7 cellular contexts compared by ENCODE assay signal in genomic region chr3:152269423-152270144, GRCh38. TPM values are rescaled to one million over a fixed set of nuclear protein-coding genes. Genes with fewer than 3 reads are reported as not detected.
DNase-seq lines count a peak whose midpoint lies in the region; ATAC-seq and TF ChIP-seq lines count a peak whose summit lies in the region.

No MANE protein-coding gene starts in this region.

- TF ChIP-seq CTCF in GM06990 (IDR thresholded peaks at IDR 0.05; ENCODE audit: insufficient read depth, low read length, poor library complexity, severe bottlenecking) (no peak), coronary artery (IDR thresholded peaks at IDR 0.05) (no peak), left lung (IDR thresholded peaks at IDR 0.05) (no peak)

- CTCF ChIA-PET in HEK293T (lab: Yijun Ruan, JAX): interaction anchor here (0.6 to 0.7 kb wide), 2 partner anchors 11 to 174 kb away, joined by 3 to 7 read pairs; no protein-coding TSS in a partner anchor
- CTCF ChIA-PET in T-cell (lab: Charles Lee): interaction anchor here (0.6 to 3.1 kb wide), 14 partner anchors 8 to 348 kb away, joined by 3 to 17 read pairs (median 6); no protein-coding TSS in a partner anchor

- peaks cover 20% of the 10 kb centered on the region for H3K36me3 Mint-ChIP-seq in T-cell
- H3K36me3 Mint-ChIP-seq in stimulated activated naive CD8-positive, alpha-beta T cell treated with anti-CD3 and anti-CD28 coated beads, Interleukin-15, Interleukin-2, amounts not matched to agents 100 ng/mL and 50 ng/mL, for 24 hours (ENCODE audit: low read depth): peaks cover 39% of the 10 kb centered on the region

- H3K4me3 ChIP-seq in GM06990 (replicated peaks; ENCODE audit: low read depth, low read length) (peak overlapping the region; percentile 91), coronary artery (peak overlapping the region; percentile 90), left lung (peak overlapping the region; percentile 68 to 69)

- H3K27ac ChIP-seq in coronary artery (peak overlapping the region; percentile 99 to 100), left lung (peak overlapping the region; percentile 99 to 100)

- H3K27me3 Mint-ChIP-seq in T-cell: no peaks in the 10 kb centered on the region
- H3K27me3 Mint-ChIP-seq in stimulated activated naive CD8-positive, alpha-beta T cell treated with anti-CD3 and anti-CD28 coated beads, Interleukin-15, Interleukin-2, amounts not matched to agents 100 ng/mL and 50 ng/mL, for 24 hours: no peaks in the 10 kb centered on the region

- peak overlapping the region; percentile 85 to 99 (median 86) for H3K4me3 Mint-ChIP-seq in T-cell
- peak overlapping the region; percentile 88 for H3K4me3 Mint-ChIP-seq in stimulated activated naive CD8-positive, alpha-beta T cell treated with anti-CD3 and anti-CD28 coated beads, Interleukin-15, Interleukin-2, amounts not matched to agents 100 ng/mL and 50 ng/mL, for 24 hours

- no peaks in the 10 kb centered on the region for H3K9me3 ChIP-seq in left lung

- DNase-seq in GM06990 (ENCODE audit: extremely low read depth, insufficient read length) (no peak), HEK293T (ENCODE audit: extremely low spot score) (peak; percentile 54), NCI-H1092 (lab: John Stamatoyannopoulos, UW) (peak; percentile 37), T-cell (peak; percentile 38 to 80 (median 63)), coronary artery (ENCODE audit: low spot score) (peak; percentile 77), left lung (peak in 1 of 2 donors; percentile 50)

- intact Hi-C loops in left lung (cut with DNase I): loop anchor here in 1 of 2 donors (10.0 kb wide), 1 partner anchor 55 kb away; no protein-coding TSS in a partner anchor

- no peaks in the 10 kb centered on the region for H3K27me3 ChIP-seq in GM06990 (replicated peaks; ENCODE audit: control insufficient read depth, insufficient read depth, low read length)
- H3K27me3 ChIP-seq in left lung: no peaks in the 10 kb centered on the region

- POLR2A ChIA-PET in HEK293T (lab: Yijun Ruan, JAX): interaction anchor here (1.6 to 2.2 kb wide), 3 partner anchors 27 to 36 kb away, joined by 4 to 8 read pairs (median 6); no protein-coding TSS in a partner anchor
- POLR2A ChIA-PET in T-cell (lab: Charles Lee): interaction anchor here (0.6 to 3.3 kb wide), 39 partner anchors 8 to 1066 kb away, joined by 3 to 51 read pairs (median 6); partner anchors contain the start of gene GPR171 (in 1 of the 2)

- H3K27ac Mint-ChIP-seq in T-cell: peak overlapping the region; percentile 90 to 94
- peak overlapping the region; percentile 93 for H3K27ac Mint-ChIP-seq in stimulated activated naive CD8-positive, alpha-beta T cell treated with anti-CD3 and anti-CD28 coated beads, Interleukin-15, Interleukin-2, amounts not matched to agents 100 ng/mL and 50 ng/mL, for 24 hours

- ATAC-seq in T-cell (replicated peaks in 1 of 4) (peak; percentile 64 to 76 (median 66)), left lung (peak; percentile 54)

- H3K9me3 Mint-ChIP-seq in T-cell: no peaks in the 10 kb centered on the region
- H3K9me3 Mint-ChIP-seq in stimulated activated naive CD8-positive, alpha-beta T cell treated with anti-CD3 and anti-CD28 coated beads, Interleukin-15, Interleukin-2, amounts not matched to agents 100 ng/mL and 50 ng/mL, for 24 hours: no peaks in the 10 kb centered on the region

- peaks cover 17 to 65% of the 10 kb centered on the region in 2 donors for H3K4me1 ChIP-seq in left lung

- H3K36me3 ChIP-seq in GM06990 (ENCODE audit: control insufficient read depth, insufficient read depth, low read length) (no peaks in the 10 kb centered on the region), left lung (no peaks in the 10 kb centered on the region)

- peaks cover 61 to 74% (median 62%) of the 10 kb centered on the region in 3 donors for H3K4me1 Mint-ChIP-seq in T-cell
- H3K4me1 Mint-ChIP-seq in stimulated activated naive CD8-positive, alpha-beta T cell treated with anti-CD3 and anti-CD28 coated beads, Interleukin-15, Interleukin-2, amounts not matched to agents 100 ng/mL and 50 ng/mL, for 24 hours (ENCODE audit: low read depth): peaks cover 69% of the 10 kb centered on the region

TF ChIP-seq in HEK293T, 16 proteins besides CTCF, POLR2A, EP300 and RAD21:
- TF ChIP-seq BHLHE40 (IDR thresholded peaks at IDR 0.05; ENCODE audit: borderline replicate concordance): no peak
- TF ChIP-seq HDGF (IDR thresholded peaks at IDR 0.05; ENCODE audit: borderline replicate concordance): no peak
- no peak for TF ChIP-seq SUZ12 (IDR thresholded peaks at IDR 0.05)
- TF ChIP-seq CTBP1 (IDR thresholded peaks at IDR 0.05; ENCODE audit: borderline replicate concordance): no peak; the same call in 1 of the 2 replicates
- no peak for TF ChIP-seq L3MBTL2 (conservative IDR thresholded peaks at IDR 0.05)
- no peak for TF ChIP-seq NFRKB (IDR thresholded peaks at IDR 0.05)
- peak; percentile 98 for TF ChIP-seq ZNF384 (IDR thresholded peaks at IDR 0.05)
- TF ChIP-seq FOXK2 (IDR thresholded peaks at IDR 0.05): 0 out of 2 replicates have a peak, but pooled peaks have one; percentile 24
- no peak for TF ChIP-seq LEF1 (IDR thresholded peaks at IDR 0.05; ENCODE audit: borderline replicate concordance)
- TF ChIP-seq ARNT (IDR thresholded peaks at IDR 0.05): peak; percentile 93
- TF ChIP-seq FOXA1 (IDR thresholded peaks at IDR 0.05): no peak
- TF ChIP-seq, protein P1, sequence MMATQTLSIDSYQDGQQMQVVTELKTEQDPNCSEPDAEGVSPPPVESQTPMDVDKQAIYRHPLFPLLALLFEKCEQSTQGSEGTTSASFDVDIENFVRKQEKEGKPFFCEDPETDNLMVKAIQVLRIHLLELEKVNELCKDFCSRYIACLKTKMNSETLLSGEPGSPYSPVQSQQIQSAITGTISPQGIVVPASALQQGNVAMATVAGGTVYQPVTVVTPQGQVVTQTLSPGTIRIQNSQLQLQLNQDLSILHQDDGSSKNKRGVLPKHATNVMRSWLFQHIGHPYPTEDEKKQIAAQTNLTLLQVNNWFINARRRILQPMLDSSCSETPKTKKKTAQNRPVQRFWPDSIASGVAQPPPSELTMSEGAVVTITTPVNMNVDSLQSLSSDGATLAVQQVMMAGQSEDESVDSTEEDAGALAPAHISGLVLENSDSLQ (IDR thresholded peaks at IDR 0.05): peak; percentile 95
- no peak for TF ChIP-seq SP1 (IDR thresholded peaks at IDR 0.05)
- no peak for TF ChIP-seq FOXM1 (IDR thresholded peaks at IDR 0.05; ENCODE audit: borderline replicate concordance)
- no peak for TF ChIP-seq TARDBP (IDR thresholded peaks at IDR 0.05)
- TF ChIP-seq ELF4 (IDR thresholded peaks at IDR 0.05): no peak; the same call in 1 of the 2 replicates

RNA-seq across cellular contexts. Expression of gene MBNL1, which starts 0.9 kb away (rescaled TPM):
- total RNA-seq in T-cell: 100 to 1,000 TPM; 408 to 705 (median 423) TPM
- total RNA-seq in left lung: 100 to 1,000 TPM; 226 to 246 TPM
